ENCODE assay signal across 38 cellular contexts in the genomic region with DNA sequence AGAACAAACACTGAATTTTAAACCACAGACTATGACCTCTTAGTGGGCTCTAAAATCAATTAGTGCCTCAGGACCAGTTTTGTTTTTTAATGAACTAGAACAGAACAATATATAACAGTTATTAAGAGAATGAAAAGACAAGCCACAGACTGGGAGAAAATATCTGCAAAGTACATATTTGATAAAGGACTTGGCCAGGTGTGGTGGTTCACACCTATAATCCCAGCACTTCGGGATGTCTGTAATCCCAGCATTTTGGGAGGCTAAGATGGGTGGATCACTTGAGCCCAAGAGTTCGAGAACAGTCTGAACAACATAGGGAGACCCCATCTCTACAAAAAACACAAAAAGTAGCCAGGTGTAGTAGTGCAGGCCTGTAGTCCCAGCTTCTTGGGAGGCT.
"Had no signal": no experiment of that assay in that cellular context is flagged by ENCODE, and none has a peak within 500 bp of the region (broad histone marks: within the 10 kb centered on the region; RNA-seq: fewer than 3 reads in every experiment).

No MANE protein-coding gene starts in this region.

- H3K4me1 Mint-ChIP-seq: activated T-helper 17 cell treated with anti-CD3 and anti-CD28 coated beads, Interleukin-2, amount 50 U/mL, for 72 hours had no signal

- H3K4me3 ChIP-seq: adrenal gland, cardiac muscle cell had no signal

- H3K9me3 Mint-ChIP-seq: activated B cell treated with CpG ODN at 0.5 μM for 24 hours; activated CD4-positive, alpha-beta memory T cell treated with anti-CD3 and anti-CD28 coated beads for 36 hours; activated CD4-positive, alpha-beta T cell treated with anti-CD3 and anti-CD28 coated beads, Interleukin-2, amount 10 ng/mL, durations not matched to agents 24 days and 14 days; activated CD8-positive, alpha-beta T cell treated with anti-CD3 and anti-CD28 coated beads for 36 hours; activated naive CD4-positive, alpha-beta T cell treated with anti-CD3 and anti-CD28 coated beads, Interleukin-2, amount 50 U/mL, for 72 hours; activated naive CD8-positive, alpha-beta T cell treated with anti-CD3 and anti-CD28 coated beads for 36 hours; activated T-cell treated with anti-CD3 and anti-CD28 coated beads, Interleukin-2, amount 50 U/mL, for 4 hours; activated T-cell treated with anti-CD3 and anti-CD28 coated beads, Interleukin-2, amount 50 U/mL, for 72 hours; activated T-helper 1 cell treated with anti-CD3 and anti-CD28 coated beads, Interleukin-12 subunit alpha, Interleukin-12 subunit beta, Interleukin-2, Interleukin-4 antibody, amounts not matched to agents 30 ng/mL and 10 ng/mL and 1 ng/mL, durations not matched to agents 14 hours and 24 hours and 36 hours; activated T-helper 17 cell treated with anti-CD3 and anti-CD28 coated beads, Interleukin-2, amount 50 U/mL, for 72 hours; central memory CD8-positive, alpha-beta T cell; T-helper 1 cell treated with Interleukin-12 subunit alpha and Interleukin-12 subunit beta and Interleukin-4 antibody, amounts not matched to agents 30 μg/mL and 1 μg/mL, for 36 hours; T-helper 2 cell treated with Interferon-gamma antibody and Interleukin-4, amounts not matched to agents 5 μg/mL and 100 μg/mL, for 36 hours had no signal

- H3K27ac ChIP-seq: adrenal gland, cardiac muscle cell, VCaP had no signal

- H3K27me3 Mint-ChIP-seq: activated B cell treated with CpG ODN at 0.5 μM for 24 hours; activated CD4-positive, alpha-beta memory T cell treated with anti-CD3 and anti-CD28 coated beads for 36 hours; activated CD4-positive, alpha-beta T cell treated with anti-CD3 and anti-CD28 coated beads, Interleukin-2, amount 10 ng/mL, durations not matched to agents 24 days and 14 days; activated CD8-positive, alpha-beta T cell treated with anti-CD3 and anti-CD28 coated beads for 36 hours; activated naive CD8-positive, alpha-beta T cell treated with anti-CD3 and anti-CD28 coated beads for 36 hours; activated T-helper 17 cell treated with anti-CD3 and anti-CD28 coated beads, Interleukin-2, amount 50 U/mL, for 72 hours; brain; central memory CD8-positive, alpha-beta T cell had no signal

- H3K4me1 ChIP-seq: adrenal gland had no signal

- H3K36me3 ChIP-seq: adrenal gland, cardiac muscle cell had no signal

- H3K4me3 Mint-ChIP-seq: activated B cell treated with CpG ODN at 0.5 μM for 24 hours; activated CD4-positive, alpha-beta memory T cell treated with anti-CD3 and anti-CD28 coated beads for 36 hours; activated CD4-positive, alpha-beta T cell treated with anti-CD3 and anti-CD28 coated beads, Interleukin-2, amount 10 ng/mL, durations not matched to agents 24 days and 14 days; activated CD8-positive, alpha-beta T cell treated with anti-CD3 and anti-CD28 coated beads for 36 hours; activated naive CD8-positive, alpha-beta T cell treated with anti-CD3 and anti-CD28 coated beads for 36 hours; activated T-cell treated with anti-CD3 and anti-CD28 coated beads, Interleukin-2, amount 50 U/mL, for 4 hours; activated T-cell treated with anti-CD3 and anti-CD28 coated beads, Interleukin-2, amount 50 U/mL, for 72 hours; activated T-helper 1 cell treated with anti-CD3 and anti-CD28 coated beads, Interleukin-12 subunit alpha, Interleukin-12 subunit beta, Interleukin-2, Interleukin-4 antibody, amounts not matched to agents 30 ng/mL and 10 ng/mL and 1 ng/mL, durations not matched to agents 14 hours and 24 hours and 36 hours; activated T-helper 17 cell treated with anti-CD3 and anti-CD28 coated beads, Interleukin-2, amount 50 U/mL, for 72 hours; brain; central memory CD8-positive, alpha-beta T cell; T-helper 1 cell treated with Interleukin-12 subunit alpha and Interleukin-12 subunit beta and Interleukin-4 antibody, amounts not matched to agents 30 μg/mL and 1 μg/mL, for 36 hours; T-helper 2 cell treated with Interferon-gamma antibody and Interleukin-4, amounts not matched to agents 5 μg/mL and 100 μg/mL, for 36 hours had no signal

- H3K36me3 Mint-ChIP-seq: activated CD4-positive, alpha-beta memory T cell treated with anti-CD3 and anti-CD28 coated beads for 36 hours; activated naive CD4-positive, alpha-beta T cell treated with anti-CD3 and anti-CD28 coated beads, Interleukin-2, amount 50 U/mL, for 72 hours; activated naive CD8-positive, alpha-beta T cell treated with anti-CD3 and anti-CD28 coated beads for 36 hours had no signal

- H3K9me3 ChIP-seq: adrenal gland had no signal

- H3K27me3 ChIP-seq: adrenal gland, cardiac muscle cell had no signal

- FAIRE-seq: astrocyte, bronchial epithelial cell, TTC549 had no signal

- H3K27ac Mint-ChIP-seq: activated B cell treated with CpG ODN at 0.5 μM for 24 hours; activated CD4-positive, alpha-beta memory T cell treated with anti-CD3 and anti-CD28 coated beads for 36 hours; activated CD4-positive, alpha-beta T cell treated with anti-CD3 and anti-CD28 coated beads, Interleukin-2, amount 10 ng/mL, durations not matched to agents 24 days and 14 days; activated CD8-positive, alpha-beta T cell treated with anti-CD3 and anti-CD28 coated beads for 36 hours; activated naive CD4-positive, alpha-beta T cell treated with anti-CD3 and anti-CD28 coated beads, Interleukin-2, amount 50 U/mL, for 72 hours; activated naive CD8-positive, alpha-beta T cell treated with anti-CD3 and anti-CD28 coated beads for 36 hours; activated T-cell treated with anti-CD3 and anti-CD28 coated beads, Interleukin-2, amount 50 U/mL, for 72 hours; activated T-helper 1 cell treated with anti-CD3 and anti-CD28 coated beads, Interleukin-12 subunit alpha, Interleukin-12 subunit beta, Interleukin-2, Interleukin-4 antibody, amounts not matched to agents 30 ng/mL and 10 ng/mL and 1 ng/mL, durations not matched to agents 14 hours and 24 hours and 36 hours; activated T-helper 17 cell treated with anti-CD3 and anti-CD28 coated beads, Interleukin-2, amount 50 U/mL, for 72 hours; brain; T-helper 1 cell treated with Interleukin-12 subunit alpha and Interleukin-12 subunit beta and Interleukin-4 antibody, amounts not matched to agents 30 μg/mL and 1 μg/mL, for 36 hours; T-helper 2 cell treated with Interferon-gamma antibody and Interleukin-4, amounts not matched to agents 5 μg/mL and 100 μg/mL, for 36 hours had no signal

- ATAC-seq: activated CD8-positive, alpha-beta T cell treated with anti-CD3 and anti-CD28 coated beads for 36 hours; activated naive CD4-positive, alpha-beta T cell treated with anti-CD3 and anti-CD28 coated beads, Interleukin-2, amount 50 U/mL, for 72 hours; activated T-cell treated with anti-CD3 and anti-CD28 coated beads, Interleukin-2, amount 50 U/mL, for 4 hours; activated T-cell treated with anti-CD3 and anti-CD28 coated beads, Interleukin-2, amount 50 U/mL, for 72 hours; activated T-helper 17 cell treated with anti-CD3 and anti-CD28 coated beads, Interleukin-2, amount 50 U/mL, for 72 hours had no signal

- DNase-seq: activated B cell treated with CpG ODN at 0.5 μM for 24 hours; activated CD4-positive, alpha-beta memory T cell treated with anti-CD3 and anti-CD28 coated beads for 36 hours; activated CD4-positive, alpha-beta T cell treated with anti-CD3 and anti-CD28 coated beads for 4 hours; activated CD4-positive, alpha-beta T cell treated with anti-CD3 and anti-CD28 coated beads, Interleukin-2, amount 10 ng/mL, durations not matched to agents 24 days and 14 days; activated CD4-positive, alpha-beta T cell treated with anti-CD3 and anti-CD28 coated beads, Interleukin-2, amount 50 U/mL, for 1 hour; activated CD4-positive, alpha-beta T cell treated with anti-CD3 and anti-CD28 coated beads, Interleukin-2, amount 50 U/mL, for 4 hours; activated CD4-positive, CD25-positive, alpha-beta regulatory T cell treated with anti-CD3 and anti-CD28 coated beads, Interleukin-2, amount 50 U/mL, for 72 hours; activated CD8-positive, alpha-beta memory T cell treated with anti-CD3 and anti-CD28 coated beads, Interleukin-2, amount 50 U/mL, for 4 hours; activated CD8-positive, alpha-beta T cell treated with anti-CD3 and anti-CD28 coated beads for 36 hours; activated effector memory CD4-positive, alpha-beta T cell treated with anti-CD3 and anti-CD28 coated beads, Interleukin-2, amount 50 U/mL, for 16 hours; activated gamma-delta T cell treated with Interleukin-2 at 50 U/mL for 16 hours; activated naive CD4-positive, alpha-beta T cell treated with anti-CD3 and anti-CD28 coated beads, Interleukin-2, amount 50 U/mL, for 16 hours; activated naive CD4-positive, alpha-beta T cell treated with Interleukin-2 at 50 U/mL for 16 hours; activated naive CD8-positive, alpha-beta T cell treated with anti-CD3 and anti-CD28 coated beads for 36 hours; activated T-cell treated with anti-CD3 and anti-CD28 coated beads for 4 hours; activated T-cell treated with anti-CD3 and anti-CD28 coated beads, Interleukin-2, amount 50 U/mL, for 1 hour; activated T-cell treated with anti-CD3 and anti-CD28 coated beads, Interleukin-2, amount 50 U/mL, for 4 hours; activated T-cell treated with anti-CD3 and anti-CD28 coated beads, Interleukin-2, amount 50 U/mL, for 72 hours; amniotic stem cell; aorta; caudate nucleus; cerebellar nuclear complex; T-helper 1 cell; T-helper 2 cell; T-helper 9 cell had no signal
